Comparison of ENCODE assay signal across 16 cellular contexts in genomic region chr7:40701836-40702551, GRCh38.
DNase-seq lines count a peak whose midpoint lies in the region; ATAC-seq and TF ChIP-seq lines count a peak whose summit lies in the region.
"Had no signal": no experiment of that assay in that cellular context is flagged by ENCODE, and none has a peak within 500 bp of the region (broad histone marks: within the 10 kb centered on the region; RNA-seq: fewer than 3 reads in every experiment).

No MANE protein-coding gene starts in this region.

- no peaks in the 10 kb centered on the region for H3K9me2 ChIP-seq in hepatocyte (replicated peaks; ENCODE audit: insufficient read depth)

- in situ Hi-C loops in ACHN (cut with HindIII; ENCODE audit: low pct_ligation_motif_present, low pct_unique_long_range_greater_than_20kb, low sequenced_read_pairs): no loop called here

- H3K4me1 ChIP-seq in BLaER1: peaks cover 30% of the 10 kb centered on the region
- no peaks in the 10 kb centered on the region for H3K4me1 ChIP-seq in hepatocyte (ENCODE audit: insufficient read depth)
- H3K4me1 ChIP-seq in right atrium auricular region: no peaks in the 10 kb centered on the region
- H3K4me1 ChIP-seq: sigmoid colon had no signal

- CTCF ChIA-PET in activated CD8-positive, alpha-beta T cell treated with anti-CD3 and anti-CD28 coated beads, Interleukin-2, amount 10 ng/mL, durations not matched to agents 7 days and 5 days (lab: Charles Lee): interaction anchor here (1.2 kb wide), 1 partner anchor 20 kb away, joined by 3 read pairs; no protein-coding TSS in a partner anchor

- H3K36me3 Mint-ChIP-seq in activated CD8-positive, alpha-beta T cell treated with anti-CD3 and anti-CD28 coated beads, Interleukin-2, amount 10 ng/mL, durations not matched to agents 7 days and 5 days (ENCODE audit: low read depth): no peaks in the 10 kb centered on the region

- H4K20me1 ChIP-seq in BLaER1 (no peaks in the 10 kb centered on the region), hepatocyte (ENCODE audit: insufficient read depth, poor library complexity, severe bottlenecking) (no peaks in the 10 kb centered on the region)

- H3K4me3 ChIP-seq in BLaER1: no peak overlapping the region
- no peak overlapping the region for H3K4me3 ChIP-seq in hepatocyte
- no peak overlapping the region for H3K4me3 ChIP-seq in right atrium auricular region
- H3K4me3 ChIP-seq: mucosa of descending colon, sigmoid colon had no signal

- no peak overlapping the region for H3K4me3 Mint-ChIP-seq in activated CD8-positive, alpha-beta T cell treated with anti-CD3 and anti-CD28 coated beads, Interleukin-2, amount 10 ng/mL, durations not matched to agents 7 days and 5 days
- H3K4me3 Mint-ChIP-seq: activated T-helper 1 cell treated with anti-CD3 and anti-CD28 coated beads, Interleukin-12 subunit alpha, Interleukin-12 subunit beta, Interleukin-2, Interleukin-4 antibody, amounts not matched to agents 30 ng/mL and 10 ng/mL and 1 ng/mL, durations not matched to agents 14 hours and 24 hours and 36 hours had no signal

- H3K9me3 ChIP-seq in BLaER1 (no peaks in the 10 kb centered on the region), hepatocyte (ENCODE audit: low read depth) (no peaks in the 10 kb centered on the region), right atrium auricular region (no peaks in the 10 kb centered on the region)
- H3K9me3 ChIP-seq: mucosa of descending colon, sigmoid colon had no signal

- H3K4me1 Mint-ChIP-seq in activated CD8-positive, alpha-beta T cell treated with anti-CD3 and anti-CD28 coated beads, Interleukin-2, amount 10 ng/mL, durations not matched to agents 7 days and 5 days (ENCODE audit: low read depth): peaks cover 31% of the 10 kb centered on the region

- POLR2A ChIA-PET in activated CD8-positive, alpha-beta T cell treated with anti-CD3 and anti-CD28 coated beads, Interleukin-2, amount 10 ng/mL, durations not matched to agents 7 days and 5 days (lab: Charles Lee): interaction anchor here (0.7 kb wide), 1 partner anchor 21 kb away, joined by 3 read pairs; no protein-coding TSS in a partner anchor

- H3K79me2 ChIP-seq in hepatocyte: no peaks in the 10 kb centered on the region

- H3K4me2 ChIP-seq in BLaER1 (peak overlapping the region; percentile 78), hepatocyte (no peak overlapping the region)

- H3K27ac ChIP-seq in BLaER1: no peak overlapping the region
- peak overlapping the region; percentile 50 for H3K27ac ChIP-seq in hepatocyte
- no peak overlapping the region for H3K27ac ChIP-seq in right atrium auricular region
- H3K27ac ChIP-seq: sigmoid colon had no signal

- peak; percentile 24 for DNase-seq in M059J (ENCODE audit: low read depth)
- DNase-seq in activated CD8-positive, alpha-beta T cell treated with anti-CD3 and anti-CD28 coated beads, Interleukin-2, amount 10 ng/mL, durations not matched to agents 7 days and 5 days: no peak
- DNase-seq in hepatocyte (ENCODE audit: low spot score): no peak
- DNase-seq in ACHN: no peak
- DNase-seq in right atrium auricular region (ENCODE audit: low spot score): no peak
- DNase-seq: AML-193, amygdala, left colon, mucosa of descending colon, NCI-H187, NCI-H510A, occipital lobe, sigmoid colon had no signal

- WGBS in hepatocyte (ENCODE audit: low lambda C conversion rate, missing lambda C conversion rate): 67% methylated on average over 3 of the region's 3 CpGs

- H3K9me3 Mint-ChIP-seq in activated CD8-positive, alpha-beta T cell treated with anti-CD3 and anti-CD28 coated beads, Interleukin-2, amount 10 ng/mL, durations not matched to agents 7 days and 5 days (ENCODE audit: insufficient read depth): no peaks in the 10 kb centered on the region
- H3K9me3 Mint-ChIP-seq: activated T-helper 1 cell treated with anti-CD3 and anti-CD28 coated beads, Interleukin-12 subunit alpha, Interleukin-12 subunit beta, Interleukin-2, Interleukin-4 antibody, amounts not matched to agents 30 ng/mL and 10 ng/mL and 1 ng/mL, durations not matched to agents 14 hours and 24 hours and 36 hours had no signal

- no peak overlapping the region for H3K9ac ChIP-seq in BLaER1

- TF ChIP-seq CTCF in hepatocyte (IDR thresholded peaks at IDR 0.05; ENCODE audit: poor library complexity) (no peak), right atrium auricular region (IDR thresholded peaks at IDR 0.05) (no peak)

- peak overlapping the region; percentile 62 for H3K27ac Mint-ChIP-seq in activated CD8-positive, alpha-beta T cell treated with anti-CD3 and anti-CD28 coated beads, Interleukin-2, amount 10 ng/mL, durations not matched to agents 7 days and 5 days

- H3K27me3 Mint-ChIP-seq in activated CD8-positive, alpha-beta T cell treated with anti-CD3 and anti-CD28 coated beads, Interleukin-2, amount 10 ng/mL, durations not matched to agents 7 days and 5 days (ENCODE audit: low read depth): peaks cover 2% of the 10 kb centered on the region

- ATAC-seq in activated CD8-positive, alpha-beta T cell treated with anti-CD3 and anti-CD28 coated beads, Interleukin-2, amount 10 ng/mL, durations not matched to agents 7 days and 5 days: no peak
- no peak for ATAC-seq in HG02623 (IDR thresholded peaks at IDR 0.05; ENCODE audit: unreplicated experiment)
- ATAC-seq: left colon, mucosa of descending colon had no signal

- no peak overlapping the region for H2AFZ ChIP-seq in hepatocyte

- H3K36me3 ChIP-seq in BLaER1 (no peaks in the 10 kb centered on the region), hepatocyte (replicated peaks; ENCODE audit: insufficient read depth, low read depth) (no peaks in the 10 kb centered on the region), right atrium auricular region (no peaks in the 10 kb centered on the region)
- H3K36me3 ChIP-seq: sigmoid colon had no signal

- no peaks in the 10 kb centered on the region for H3K27me3 ChIP-seq in BLaER1
- no peaks in the 10 kb centered on the region for H3K27me3 ChIP-seq in hepatocyte
- no peaks in the 10 kb centered on the region for H3K27me3 ChIP-seq in right atrium auricular region
- H3K27me3 ChIP-seq: sigmoid colon had no signal
